Comparison of ENCODE assay signal across 1 cellular context in genomic region chr19:48795855-48796142, GRCh38.
TF ChIP-seq lines count a peak whose summit lies in the region.

No MANE protein-coding gene starts in this region.

TF ChIP-seq in endothelial cell of umbilical vein, 7 proteins besides CTCF, POLR2A, EP300 and RAD21:
- no peak for TF ChIP-seq EZH2 (IDR thresholded peaks at IDR 0.05; ENCODE audit: borderline replicate concordance, low read depth, low read length, severe bottlenecking)
- TF ChIP-seq POLR2AphosphoS5 (IDR thresholded peaks at IDR 0.05; ENCODE audit: insufficient read depth, low read depth, low read length), result no peak
- no peak for TF ChIP-seq JUN (IDR thresholded peaks at IDR 0.05; ENCODE audit: borderline replicate concordance, insufficient read depth, insufficient read length, low read depth)
- no peak for TF ChIP-seq GATA2 (IDR thresholded peaks at IDR 0.05; ENCODE audit: insufficient read depth, insufficient read length, low read depth, low read length)
- TF ChIP-seq MAX (IDR thresholded peaks at IDR 0.05; ENCODE audit: insufficient read depth, insufficient read length), result no peak
- TF ChIP-seq MYC (IDR thresholded peaks at IDR 0.05; ENCODE audit: low read depth, low read length), result no peak
